15 cellular contexts compared by ENCODE assay signal in genomic region chrX:74248889-74249288, GRCh38. TPM values are rescaled to one million over a fixed set of nuclear protein-coding genes. Genes with fewer than 3 reads are reported as not detected.
DNase-seq lines count a peak whose midpoint lies in the region; ATAC-seq, FAIRE-seq and TF ChIP-seq lines count a peak whose summit lies in the region.
"Had no signal": no experiment of that assay in that cellular context is flagged by ENCODE, and none has a peak within 500 bp of the region (broad histone marks: within the 10 kb centered on the region; RNA-seq: fewer than 3 reads in every experiment).

No MANE protein-coding gene starts in this region.

- H3K36me3 ChIP-seq in astrocyte (ENCODE audit: insufficient read depth, low read length) (peaks cover 4% of the 10 kb centered on the region), heart left ventricle (peaks cover 0 to 33% (median 0%) of the 10 kb centered on the region in 9 donors)

- H3K9me3 Mint-ChIP-seq in astrocyte (ENCODE audit: unreplicated experiment) (no peaks in the 10 kb centered on the region), nephron progenitor cell (no peaks in the 10 kb centered on the region)
- no peaks in the 10 kb centered on the region for H3K9me3 Mint-ChIP-seq in stimulated activated memory B cell treated with anti-CD40 and anti-IgM and Interleukin-4, amounts not matched to agents 10 μg/mL and 1 μg/mL and 100 μg/mL, for 72 hours
- H3K9me3 Mint-ChIP-seq: activated B cell treated with CpG ODN at 0.5 μM for 24 hours; activated T-helper 1 cell treated with anti-CD3 and anti-CD28 coated beads, Interleukin-12 subunit alpha, Interleukin-12 subunit beta, Interleukin-2, Interleukin-4 antibody, amounts not matched to agents 30 ng/mL and 10 ng/mL and 1 ng/mL, durations not matched to agents 14 hours and 24 hours and 36 hours; central memory CD8-positive, alpha-beta T cell; naive thymus-derived CD4-positive, alpha-beta T cell; stimulated activated effector memory CD8-positive, alpha-beta T cell treated with anti-CD3 and anti-CD28 coated beads, Interleukin-12 subunit alpha, Interleukin-12 subunit beta, amount 100 ng/mL, for 72 hours had no signal

- H3K9me3 ChIP-seq in astrocyte (ENCODE audit: insufficient read depth, low read depth, low read length) (no peaks in the 10 kb centered on the region), heart left ventricle (no peaks in the 10 kb centered on the region)

- H3K27ac ChIP-seq in astrocyte (ENCODE audit: low read depth, low read length): peak overlapping the region; percentile 12
- H3K27ac ChIP-seq in heart left ventricle: peak overlapping the region in 8 of 12 donors; percentile 18 to 67 (median 42)

- WGBS in heart left ventricle, 4 donors: 29 to 46% (median 29%) methylated on average over 4 of the region's 4 CpGs

- TF ChIP-seq CTCF in astrocyte (IDR thresholded peaks at IDR 0.05; ENCODE audit: insufficient read depth, low read depth, low read length) (no peak), heart left ventricle (IDR thresholded peaks at IDR 0.05) (no peak), nephron progenitor cell (IDR thresholded peaks at IDR 0.05) (no peak)

- peaks cover 14% of the 10 kb centered on the region for H3K79me2 ChIP-seq in astrocyte (ENCODE audit: insufficient read depth, low read length)

- FAIRE-seq in astrocyte (lab: Jason Lieb, UNC): no peak

- H3K27ac Mint-ChIP-seq in astrocyte (ENCODE audit: unreplicated experiment) (peak overlapping the region; percentile 78), nephron progenitor cell (peak overlapping the region; percentile 81)
- no peak overlapping the region for H3K27ac Mint-ChIP-seq in stimulated activated memory B cell treated with anti-CD40 and anti-IgM and Interleukin-4, amounts not matched to agents 10 μg/mL and 1 μg/mL and 100 μg/mL, for 72 hours
- H3K27ac Mint-ChIP-seq: activated B cell treated with CpG ODN at 0.5 μM for 24 hours; activated T-helper 1 cell treated with anti-CD3 and anti-CD28 coated beads, Interleukin-12 subunit alpha, Interleukin-12 subunit beta, Interleukin-2, Interleukin-4 antibody, amounts not matched to agents 30 ng/mL and 10 ng/mL and 1 ng/mL, durations not matched to agents 14 hours and 24 hours and 36 hours; naive thymus-derived CD4-positive, alpha-beta T cell; stimulated activated effector memory CD8-positive, alpha-beta T cell treated with anti-CD3 and anti-CD28 coated beads, Interleukin-12 subunit alpha, Interleukin-12 subunit beta, amount 100 ng/mL, for 72 hours had no signal

- H3K4me1 ChIP-seq in astrocyte (ENCODE audit: insufficient read depth, low read length): no peaks in the 10 kb centered on the region
- H3K4me1 ChIP-seq in heart left ventricle: peaks cover 0 to 41% (median 19%) of the 10 kb centered on the region in 12 donors

- no peak overlapping the region for H3K4me3 Mint-ChIP-seq in astrocyte (ENCODE audit: unreplicated experiment)
- no peak overlapping the region for H3K4me3 Mint-ChIP-seq in nephron progenitor cell
- H3K4me3 Mint-ChIP-seq in stimulated activated memory B cell treated with anti-CD40 and anti-IgM and Interleukin-4, amounts not matched to agents 10 μg/mL and 1 μg/mL and 100 μg/mL, for 72 hours: no peak overlapping the region
- H3K4me3 Mint-ChIP-seq: activated B cell treated with CpG ODN at 0.5 μM for 24 hours; activated T-helper 1 cell treated with anti-CD3 and anti-CD28 coated beads, Interleukin-12 subunit alpha, Interleukin-12 subunit beta, Interleukin-2, Interleukin-4 antibody, amounts not matched to agents 30 ng/mL and 10 ng/mL and 1 ng/mL, durations not matched to agents 14 hours and 24 hours and 36 hours; central memory CD8-positive, alpha-beta T cell; naive thymus-derived CD4-positive, alpha-beta T cell; stimulated activated effector memory CD8-positive, alpha-beta T cell treated with anti-CD3 and anti-CD28 coated beads, Interleukin-12 subunit alpha, Interleukin-12 subunit beta, amount 100 ng/mL, for 72 hours had no signal

- intact Hi-C loops in heart left ventricle (cut with DNase I): no loop called here

- H3K9ac ChIP-seq in astrocyte (ENCODE audit: low read length): no peak overlapping the region

- H3K4me3 ChIP-seq in astrocyte (ENCODE audit: insufficient read depth, low read depth, low read length) (no peak overlapping the region), heart left ventricle (no peak overlapping the region)

- H3K4me1 Mint-ChIP-seq in astrocyte (ENCODE audit: low read depth, unreplicated experiment) (peaks cover 13% of the 10 kb centered on the region), nephron progenitor cell (peaks cover 30% of the 10 kb centered on the region)
- H3K4me1 Mint-ChIP-seq in stimulated activated memory B cell treated with anti-CD40 and anti-IgM and Interleukin-4, amounts not matched to agents 10 μg/mL and 1 μg/mL and 100 μg/mL, for 72 hours: no peaks in the 10 kb centered on the region
- H3K4me1 Mint-ChIP-seq: activated B cell treated with CpG ODN at 0.5 μM for 24 hours; stimulated activated effector memory CD8-positive, alpha-beta T cell treated with anti-CD3 and anti-CD28 coated beads, Interleukin-12 subunit alpha, Interleukin-12 subunit beta, amount 100 ng/mL, for 72 hours had no signal

- TF ChIP-seq POLR2A in heart left ventricle (IDR thresholded peaks at IDR 0.05): no peak

- H3K27me3 Mint-ChIP-seq in astrocyte (ENCODE audit: low read depth, unreplicated experiment): no peaks in the 10 kb centered on the region
- peaks cover 3% of the 10 kb centered on the region for H3K27me3 Mint-ChIP-seq in nephron progenitor cell (ENCODE audit: low read depth, poor library complexity)
- H3K27me3 Mint-ChIP-seq in stimulated activated memory B cell treated with anti-CD40 and anti-IgM and Interleukin-4, amounts not matched to agents 10 μg/mL and 1 μg/mL and 100 μg/mL, for 72 hours: no peaks in the 10 kb centered on the region
- H3K27me3 Mint-ChIP-seq: activated B cell treated with CpG ODN at 0.5 μM for 24 hours; central memory CD8-positive, alpha-beta T cell; naive thymus-derived CD4-positive, alpha-beta T cell had no signal

- peak in 3 of 4 donors; percentile 68 to 78 (median 72) for ATAC-seq in heart left ventricle
- no peak for ATAC-seq in HG02571 (IDR thresholded peaks at IDR 0.05; ENCODE audit: unreplicated experiment)
- ATAC-seq in stimulated activated memory B cell treated with anti-CD40 and anti-IgM and Interleukin-4, amounts not matched to agents 10 μg/mL and 1 μg/mL and 100 μg/mL, for 72 hours: no peak
- ATAC-seq: naive thymus-derived CD4-positive, alpha-beta T cell; stimulated activated effector memory CD8-positive, alpha-beta T cell treated with anti-CD3 and anti-CD28 coated beads, Interleukin-12 subunit alpha, Interleukin-12 subunit beta, amount 100 ng/mL, for 72 hours had no signal

- H4K20me1 ChIP-seq in astrocyte (ENCODE audit: insufficient read depth, low read length): peaks cover 11% of the 10 kb centered on the region

- H2AFZ ChIP-seq in astrocyte (ENCODE audit: low read depth, low read length): no peak overlapping the region

- H3K36me3 Mint-ChIP-seq in astrocyte (ENCODE audit: low read depth, unreplicated experiment) (no peaks in the 10 kb centered on the region), nephron progenitor cell (ENCODE audit: low read depth) (peaks cover 59% of the 10 kb centered on the region)
- H3K36me3 Mint-ChIP-seq in stimulated activated memory B cell treated with anti-CD40 and anti-IgM and Interleukin-4, amounts not matched to agents 10 μg/mL and 1 μg/mL and 100 μg/mL, for 72 hours: peaks cover 8% of the 10 kb centered on the region

- H3K27me3 ChIP-seq in astrocyte (ENCODE audit: insufficient read depth, low read length): no peaks in the 10 kb centered on the region
- H3K27me3 ChIP-seq in heart left ventricle: peaks cover 0 to 9% (median 0%) of the 10 kb centered on the region in 9 donors

- DNase-seq in GM03348 (ENCODE audit: low spot score): peak; percentile 32
- no peak for DNase-seq in astrocyte (ENCODE audit: low read depth)
- DNase-seq in heart left ventricle: peak in 3 of 5 donors; percentile 16 to 36 (median 18)
- no peak for DNase-seq in nephron progenitor cell
- DNase-seq in RKO (ENCODE audit: low spot score): no peak
- DNase-seq in hippocampal formation (lab: John Stamatoyannopoulos, UW): no peak
- DNase-seq: activated B cell treated with CpG ODN at 0.5 μM for 24 hours; naive thymus-derived CD4-positive, alpha-beta T cell; SIG-M5 had no signal

- H3K4me2 ChIP-seq in astrocyte (ENCODE audit: low read length): no peak overlapping the region

RNA-seq across cellular contexts. Expression of gene ZCCHC13, which starts 55.1 kb away (rescaled TPM):
- not detected in 2 replicates for total RNA-seq in astrocyte
- total RNA-seq in heart left ventricle: not detected
- not detected for polyA plus RNA-seq in heart left ventricle
- total RNA-seq: activated B cell treated with CpG ODN at 0.5 μM for 24 hours; activated T-helper 1 cell treated with anti-CD3 and anti-CD28 coated beads, Interleukin-12 subunit alpha, Interleukin-12 subunit beta, Interleukin-2, Interleukin-4 antibody, amounts not matched to agents 30 ng/mL and 10 ng/mL and 1 ng/mL, durations not matched to agents 14 hours and 24 hours and 36 hours; Daoy; naive thymus-derived CD4-positive, alpha-beta T cell had no signal
- polyA plus RNA-seq: naive thymus-derived CD4-positive, alpha-beta T cell had no signal

Comparison
In these comparisons a context has a peak if more than half of its experiments do, and no peak if none do; other contexts are left out.
1. DNase-seq: peak in GM03348 (single experiment) and heart left ventricle (3 of 5); none in astrocyte (single experiment), nephron progenitor cell (single experiment), RKO (single experiment) and hippocampal formation (0 of 2).
2. ATAC-seq: peak in heart left ventricle (3 of 4); none in HG02571 (single experiment) and stimulated activated memory B cell treated with anti-CD40 and anti-IgM and Interleukin-4, amounts not matched to agents 10 μg/mL and 1 μg/mL and 100 μg/mL, for 72 hours (single experiment).